14 cellular contexts compared by ENCODE assay signal in genomic region chr6:169620171-169621125, GRCh38.
DNase-seq lines count a peak whose midpoint lies in the region; ATAC-seq and TF ChIP-seq lines count a peak whose summit lies in the region.
"Had no signal": no experiment of that assay in that cellular context is flagged by ENCODE, and none has a peak within 500 bp of the region (broad histone marks: within the 10 kb centered on the region; RNA-seq: fewer than 3 reads in every experiment).

No MANE protein-coding gene starts in this region.

- peaks cover 18% of the 10 kb centered on the region for H3K36me3 ChIP-seq in NT2/D1 (ENCODE audit: insufficient read depth, insufficient read length, low read length)
- no peaks in the 10 kb centered on the region for H3K36me3 ChIP-seq in CD8-positive, alpha-beta T cell (ENCODE audit: insufficient read depth, low read length)
- peaks cover 0 to 18% (median 16%) of the 10 kb centered on the region in 4 donors for H3K36me3 ChIP-seq in stomach
- H3K36me3 ChIP-seq: neutrophil had no signal

- DNase-seq in Caki2 (ENCODE audit: low read depth) (peak; percentile 59), NT2/D1 (ENCODE audit: low read depth, low spot score) (peak; percentile 32), epithelial cell of esophagus (ENCODE audit: low read depth) (peak; percentile 42), memory B cell (ENCODE audit: low spot score in 2 of 2) (no peak), NCI-H2227 (lab: John Stamatoyannopoulos, UW; ENCODE audit: unreplicated experiment) (no peak), stomach (no peak)
- no peak for DNase-seq in CD8-positive, alpha-beta T cell
- no peak for DNase-seq in activated CD4-positive, alpha-beta T cell treated with anti-CD3 and anti-CD28 coated beads, Interleukin-2, amount 50 U/mL, for 4 hours
- DNase-seq: activated B cell treated with CpG ODN at 0.5 μM for 24 hours; activated T-cell treated with anti-CD3 and anti-CD28 coated beads, Interleukin-2, amount 50 U/mL, for 48 hours; BE2C; NCI-H1092 treated with DMSO at 0.1 percent for 48 hours; SHP77 had no signal

- CTCF ChIA-PET in CD8-positive, alpha-beta T cell (lab: Charles Lee): no interaction called here

- TF ChIP-seq EP300 in stomach (IDR thresholded peaks at IDR 0.05): no peak

- H3K27ac Mint-ChIP-seq in memory B cell: peak overlapping the region; percentile 40
- H3K27ac Mint-ChIP-seq in CD8-positive, alpha-beta T cell: no peak overlapping the region
- H3K27ac Mint-ChIP-seq: activated B cell treated with CpG ODN at 0.5 μM for 24 hours had no signal

- H3K27ac ChIP-seq in CD8-positive, alpha-beta T cell (ENCODE audit: low read depth, low read length): no peak overlapping the region
- H3K27ac ChIP-seq in stomach: peak overlapping the region in 1 of 5 donors; percentile 24
- H3K27ac ChIP-seq: neutrophil had no signal

- no peak overlapping the region for H3K9ac ChIP-seq in NT2/D1 (ENCODE audit: insufficient read length, low read depth)

- no peaks in the 10 kb centered on the region for H3K27me3 Mint-ChIP-seq in memory B cell
- no peaks in the 10 kb centered on the region for H3K27me3 Mint-ChIP-seq in CD8-positive, alpha-beta T cell (ENCODE audit: low read depth)
- H3K27me3 Mint-ChIP-seq: activated B cell treated with CpG ODN at 0.5 μM for 24 hours had no signal

- in situ Hi-C loops in Caki2 (cut with HindIII; ENCODE audit: low pct_unique_long_range_greater_than_20kb, low sequenced_read_pairs): no loop called here

- H3K27me3 ChIP-seq in NT2/D1 (ENCODE audit: insufficient read depth, insufficient read length) (no peaks in the 10 kb centered on the region), stomach (no peaks in the 10 kb centered on the region)
- H3K27me3 ChIP-seq in CD8-positive, alpha-beta T cell (ENCODE audit: insufficient read depth, low read length): no peaks in the 10 kb centered on the region
- H3K27me3 ChIP-seq: BE2C, neutrophil had no signal

- TF ChIP-seq CTCF in epithelial cell of esophagus (IDR thresholded peaks at IDR 0.05; ENCODE audit: insufficient read depth, low read depth, low read length, missing control alignments) (no peak), stomach (IDR thresholded peaks at IDR 0.05) (no peak)
- no peak for TF ChIP-seq CTCF in CD8-positive, alpha-beta T cell (IDR thresholded peaks at IDR 0.05)

- peaks cover 8% of the 10 kb centered on the region for H3K4me1 ChIP-seq in NT2/D1 (ENCODE audit: insufficient read depth, insufficient read length)
- H3K4me1 ChIP-seq in CD8-positive, alpha-beta T cell (ENCODE audit: insufficient read depth, low read length): no peaks in the 10 kb centered on the region
- H3K4me1 ChIP-seq in stomach: no peaks in the 10 kb centered on the region
- H3K4me1 ChIP-seq: BE2C had no signal

- intact Hi-C loops in CD8-positive, alpha-beta T cell (cut with DNase I, micrococcal nuclease): no loop called here
- intact Hi-C loops in stomach (cut with DNase I; ENCODE audit: low total_unique reads): no loop called here

- H3K4me3 Mint-ChIP-seq in memory B cell: no peak overlapping the region
- H3K4me3 Mint-ChIP-seq in CD8-positive, alpha-beta T cell: no peak overlapping the region
- H3K4me3 Mint-ChIP-seq: activated B cell treated with CpG ODN at 0.5 μM for 24 hours had no signal

- POLR2A ChIA-PET in CD8-positive, alpha-beta T cell (lab: Charles Lee): no interaction called here

- H3K4me3 ChIP-seq in NT2/D1 (ENCODE audit: insufficient read length, low read depth) (peak overlapping the region; percentile 0), epithelial cell of esophagus (ENCODE audit: low read length) (no peak overlapping the region), stomach (no peak overlapping the region)
- H3K4me3 ChIP-seq in CD8-positive, alpha-beta T cell (ENCODE audit: low read depth, low read length): no peak overlapping the region

- peaks cover 6% of the 10 kb centered on the region for H3K36me3 Mint-ChIP-seq in memory B cell
- peaks cover 13% of the 10 kb centered on the region for H3K36me3 Mint-ChIP-seq in CD8-positive, alpha-beta T cell

- no peaks in the 10 kb centered on the region for H3K4me1 Mint-ChIP-seq in memory B cell
- H3K4me1 Mint-ChIP-seq in CD8-positive, alpha-beta T cell (ENCODE audit: low read depth): no peaks in the 10 kb centered on the region

- peaks cover 66% of the 10 kb centered on the region for H3K9me3 ChIP-seq in NT2/D1 (ENCODE audit: insufficient read depth, low read length)
- H3K9me3 ChIP-seq in CD8-positive, alpha-beta T cell (ENCODE audit: low read length): no peaks in the 10 kb centered on the region
- H3K9me3 ChIP-seq in stomach: peaks cover 0 to 6% (median 0%) of the 10 kb centered on the region in 4 donors
- H3K9me3 ChIP-seq: BE2C, neutrophil had no signal

- no peak for TF ChIP-seq POLR2A in stomach (IDR thresholded peaks at IDR 0.05)

- H3K9me3 Mint-ChIP-seq in memory B cell: peaks cover 4% of the 10 kb centered on the region
- H3K9me3 Mint-ChIP-seq in CD8-positive, alpha-beta T cell: peaks cover 2% of the 10 kb centered on the region

- WGBS in stomach, 5 donors: 77 to 83% (median 82%) methylated on average over 10 of the region's 10 CpGs

- no peak for ATAC-seq in memory B cell (ENCODE audit: low read depth)
- no peak for ATAC-seq in CD8-positive, alpha-beta T cell

Comparison
In these comparisons a context has a peak if more than half of its experiments do, and no peak if none do; other contexts are left out.
1. DNase-seq: peak in Caki2 (single experiment), NT2/D1 (single experiment) and epithelial cell of esophagus (single experiment); none in memory B cell (0 of 2), CD8-positive, alpha-beta T cell (0 of 7), NCI-H2227 (single experiment), stomach (single experiment) and activated CD4-positive, alpha-beta T cell treated with anti-CD3 and anti-CD28 coated beads, Interleukin-2, amount 50 U/mL, for 4 hours (0 of 2).